Comparison of ENCODE assay signal across 8 cellular contexts in genomic region chr20:33561981-33562601, GRCh38.
DNase-seq lines count a peak whose midpoint lies in the region; ATAC-seq and TF ChIP-seq lines count a peak whose summit lies in the region.

No MANE protein-coding gene starts in this region.

- H3K4me3 Mint-ChIP-seq in T-cell, result no peak overlapping the region
- no peak overlapping the region for H3K4me3 Mint-ChIP-seq in activated CD4-positive, alpha-beta memory T cell treated with anti-CD3 and anti-CD28 coated beads, Interleukin-2, amount 10 ng/mL, durations not matched to agents 7 days and 5 days

- no peak for TF ChIP-seq CTCF in thyroid gland (IDR thresholded peaks at IDR 0.05)

- H3K9me3 Mint-ChIP-seq in T-cell, result no peaks in the 10 kb centered on the region
- no peaks in the 10 kb centered on the region for H3K9me3 Mint-ChIP-seq in activated CD4-positive, alpha-beta memory T cell treated with anti-CD3 and anti-CD28 coated beads, Interleukin-2, amount 10 ng/mL, durations not matched to agents 7 days and 5 days

- no peak overlapping the region for H3K27ac Mint-ChIP-seq in T-cell
- no peak overlapping the region for H3K27ac Mint-ChIP-seq in activated CD4-positive, alpha-beta memory T cell treated with anti-CD3 and anti-CD28 coated beads, Interleukin-2, amount 10 ng/mL, durations not matched to agents 7 days and 5 days

- H3K27me3 ChIP-seq in H7 (ENCODE audit: control insufficient read depth, insufficient read depth, low read length) (no peaks in the 10 kb centered on the region; the same call in 1 of the 2 replicates), thyroid gland (no peaks in the 10 kb centered on the region)

- peaks cover 4 to 9% of the 10 kb centered on the region in 2 donors for H3K4me1 ChIP-seq in thyroid gland

- H3K27me3 Mint-ChIP-seq in T-cell, result no peaks in the 10 kb centered on the region
- no peaks in the 10 kb centered on the region for H3K27me3 Mint-ChIP-seq in activated CD4-positive, alpha-beta memory T cell treated with anti-CD3 and anti-CD28 coated beads, Interleukin-2, amount 10 ng/mL, durations not matched to agents 7 days and 5 days

- CTCF ChIA-PET in T-cell (lab: Charles Lee), result interaction anchor here (0.6 to 1.2 kb wide), 3 partner anchors 11 to 784 kb away, joined by 3 to 4 read pairs (median 4); no protein-coding TSS in a partner anchor
- CTCF ChIA-PET in activated CD4-positive, alpha-beta memory T cell treated with anti-CD3 and anti-CD28 coated beads, Interleukin-2, amount 10 ng/mL, durations not matched to agents 7 days and 5 days (lab: Charles Lee), result interaction anchor here (1.4 kb wide), 1 partner anchor 11 kb away, joined by 5 read pairs; no protein-coding TSS in a partner anchor

- POLR2A ChIA-PET in T-cell (lab: Charles Lee), result interaction anchor here in 1 of 2 donors (0.6 kb wide), 1 partner anchor 1149 kb away, joined by 3 read pairs; no protein-coding TSS in a partner anchor
- POLR2A ChIA-PET in activated CD4-positive, alpha-beta memory T cell treated with anti-CD3 and anti-CD28 coated beads, Interleukin-2, amount 10 ng/mL, durations not matched to agents 7 days and 5 days (lab: Charles Lee), result interaction anchor here (1.2 kb wide), 1 partner anchor 102 kb away, joined by 3 read pairs; no protein-coding TSS in a partner anchor

- intact Hi-C loops in thyroid gland (cut with DNase I), result no loop called here

- DNase-seq in H7 (peak; percentile 12), NCI-H524 treated with DMSO at 0.1 percent for 48 hours (lab: John Stamatoyannopoulos, UW) (peak; percentile 99), cerebellum (ENCODE audit: low spot score) (peak; percentile 88), left lobe of liver (ENCODE audit: low spot score) (peak; percentile 87), thyroid gland (peak; percentile 73 to 80), T-cell (no peak)
- DNase-seq in activated CD4-positive, alpha-beta memory T cell treated with anti-CD3 and anti-CD28 coated beads, Interleukin-2, amount 10 ng/mL, durations not matched to agents 7 days and 5 days, result no peak

- peaks cover 15 to 20% (median 20%) of the 10 kb centered on the region in 3 donors for H3K4me1 Mint-ChIP-seq in T-cell
- H3K4me1 Mint-ChIP-seq in activated CD4-positive, alpha-beta memory T cell treated with anti-CD3 and anti-CD28 coated beads, Interleukin-2, amount 10 ng/mL, durations not matched to agents 7 days and 5 days, result no peaks in the 10 kb centered on the region

- H3K36me3 Mint-ChIP-seq in T-cell, result peaks cover 19% of the 10 kb centered on the region
- peaks cover 15% of the 10 kb centered on the region for H3K36me3 Mint-ChIP-seq in activated CD4-positive, alpha-beta memory T cell treated with anti-CD3 and anti-CD28 coated beads, Interleukin-2, amount 10 ng/mL, durations not matched to agents 7 days and 5 days (ENCODE audit: low read depth)

- no peak overlapping the region for H3K4me3 ChIP-seq in H7 (ENCODE audit: insufficient read depth, low read depth, low read length)
- no peak overlapping the region for H3K4me3 ChIP-seq in thyroid gland (replicated peaks in 1 of 3)

- no peaks in the 10 kb centered on the region for H3K9me3 ChIP-seq in thyroid gland

- peak overlapping the region; percentile 46 to 72 (median 52) for H3K27ac ChIP-seq in thyroid gland

- 20 to 21% methylated on average over 4 of the region's 4 CpGs for WGBS in thyroid gland, 2 donors

- H3K36me3 ChIP-seq in H7 (replicated peaks; ENCODE audit: control insufficient read depth, insufficient read depth, low read length), result no peaks in the 10 kb centered on the region
- no peaks in the 10 kb centered on the region for H3K36me3 ChIP-seq in thyroid gland

- no peak for TF ChIP-seq POLR2A in thyroid gland (IDR thresholded peaks at IDR 0.05)

- ATAC-seq in left lobe of liver, result peak; percentile 98
- no peak for ATAC-seq in HG02973 (IDR thresholded peaks at IDR 0.05; ENCODE audit: unreplicated experiment)
- ATAC-seq in T-cell (replicated peaks in 1 of 4), result no peak

Comparison
In these comparisons a context has a peak if more than half of its experiments do, and no peak if none do; other contexts are left out.
1. DNase-seq: peak in H7 (single experiment), NCI-H524 treated with DMSO at 0.1 percent for 48 hours (single experiment), cerebellum (single experiment), left lobe of liver (single experiment) and thyroid gland (2 of 2); none in T-cell (0 of 34) and activated CD4-positive, alpha-beta memory T cell treated with anti-CD3 and anti-CD28 coated beads, Interleukin-2, amount 10 ng/mL, durations not matched to agents 7 days and 5 days (single experiment).